In the genomic region with DNA sequence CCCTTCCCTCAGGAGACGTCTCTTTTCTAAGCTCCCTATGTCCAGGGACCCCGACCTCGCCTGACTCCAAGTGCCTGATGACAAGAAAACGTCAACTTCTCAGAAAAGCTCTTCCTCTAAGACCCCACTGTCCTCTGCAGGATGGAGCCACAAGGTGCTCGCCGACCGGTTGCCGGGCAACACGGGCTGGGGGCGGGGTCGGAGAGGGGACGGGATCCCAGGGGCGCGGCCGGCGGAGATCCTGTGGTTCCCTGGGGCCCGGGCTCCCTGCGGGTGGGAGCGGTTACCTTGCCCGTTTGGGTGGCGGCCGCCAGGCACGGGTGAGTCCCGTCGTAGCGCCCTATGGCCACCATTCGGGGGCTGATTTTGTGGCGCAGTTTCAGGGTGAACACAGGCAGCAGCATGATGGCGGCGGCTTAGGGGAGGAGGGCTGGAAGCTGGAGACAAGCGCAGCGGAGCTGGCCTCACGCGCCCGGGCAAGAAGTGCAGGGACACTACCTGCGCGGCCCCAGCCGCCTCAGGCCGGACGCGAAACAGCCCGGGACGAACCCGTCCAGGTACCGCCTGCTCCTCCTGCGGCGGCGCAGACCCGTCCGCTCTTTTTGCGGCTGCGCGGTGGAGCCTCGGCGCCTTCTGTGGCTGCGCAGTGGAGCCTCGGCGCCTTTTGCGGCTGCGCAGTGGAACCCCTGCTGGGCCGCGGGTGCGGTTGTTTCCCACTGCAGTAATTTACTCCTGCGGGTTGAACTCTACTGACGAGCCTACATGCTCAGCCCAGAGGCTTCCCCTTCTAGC, we compare ENCODE assay signal across 9 cellular contexts. TPM values are rescaled to one million over a fixed set of nuclear protein-coding genes. Genes with fewer than 3 reads are reported as not detected.
DNase-seq lines count a peak whose midpoint lies in the region; ATAC-seq, FAIRE-seq and TF ChIP-seq lines count a peak whose summit lies in the region.
"Had no signal": no experiment of that assay in that cellular context is flagged by ENCODE, and none has a peak within 500 bp of the region (broad histone marks: within the 10 kb centered on the region; RNA-seq: fewer than 3 reads in every experiment).

A gene with protein sequence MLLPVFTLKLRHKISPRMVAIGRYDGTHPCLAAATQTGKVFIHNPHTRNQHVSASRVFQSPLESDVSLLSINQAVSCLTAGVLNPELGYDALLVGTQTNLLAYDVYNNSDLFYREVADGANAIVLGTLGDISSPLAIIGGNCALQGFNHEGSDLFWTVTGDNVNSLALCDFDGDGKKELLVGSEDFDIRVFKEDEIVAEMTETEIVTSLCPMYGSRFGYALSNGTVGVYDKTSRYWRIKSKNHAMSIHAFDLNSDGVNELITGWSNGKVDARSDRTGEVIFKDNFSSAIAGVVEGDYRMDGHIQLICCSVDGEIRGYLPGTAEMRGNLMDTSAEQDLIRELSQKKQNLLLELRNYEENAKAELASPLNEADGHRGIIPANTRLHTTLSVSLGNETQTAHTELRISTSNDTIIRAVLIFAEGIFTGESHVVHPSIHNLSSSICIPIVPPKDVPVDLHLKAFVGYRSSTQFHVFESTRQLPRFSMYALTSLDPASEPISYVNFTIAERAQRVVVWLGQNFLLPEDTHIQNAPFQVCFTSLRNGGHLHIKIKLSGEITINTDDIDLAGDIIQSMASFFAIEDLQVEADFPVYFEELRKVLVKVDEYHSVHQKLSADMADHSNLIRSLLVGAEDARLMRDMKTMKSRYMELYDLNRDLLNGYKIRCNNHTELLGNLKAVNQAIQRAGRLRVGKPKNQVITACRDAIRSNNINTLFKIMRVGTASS (minus strand): TSS at position 566 of the 792 bp plus-strand sequence. CDS start 162 bp downstream, at position 404.

- TF ChIP-seq CTCF in kidney (IDR thresholded peaks at IDR 0.05; ENCODE audit: borderline replicate concordance, extremely low read depth, insufficient read depth), result no peak

- peaks cover 14 to 21% of the 10 kb centered on the region in 2 donors for H3K4me1 ChIP-seq in kidney (ENCODE audit: control insufficient read depth in 1 of 2, insufficient read depth in 1 of 2, low read depth in 1 of 2, low read length in 2 of 2)

- intact Hi-C loops in kidney (cut with DNase I), result no loop called here

- H3K9ac ChIP-seq in kidney (ENCODE audit: low read length in 2 of 2), result peak within 1 kb of the TSS; percentile 72 to 83

- peak within 1 kb of the TSS; percentile 91 for H3K27ac ChIP-seq in kidney (ENCODE audit: low read depth in 2 of 2, low read length in 2 of 2)

- ATAC-seq in GM19043 (IDR thresholded peaks at IDR 0.05; ENCODE audit: low read depth, unreplicated experiment) (peak; percentile 84), HG03354 (IDR thresholded peaks at IDR 0.05; ENCODE audit: poor library complexity, severe bottlenecking, unreplicated experiment) (peak; percentile 87)

- H3K4me3 ChIP-seq in kidney (ENCODE audit: low read length in 2 of 2), result peak within 1 kb of the TSS; percentile 86 to 92

- no peak for FAIRE-seq in kidney (lab: Jason Lieb, UNC)
- FAIRE-seq: TTC549 had no signal

- DNase-seq in AML-193 (lab: John Stamatoyannopoulos, UW) (peak; percentile 74 to 76), NCI-H460 (ENCODE audit: extremely low read depth, low read depth) (peak; percentile 88), cerebellum (ENCODE audit: low spot score) (peak; percentile 89), kidney (peak; percentile 96)
- DNase-seq in activated CD4-positive, alpha-beta T cell treated with anti-CD3 and anti-CD28 coated beads for 24 hours (ENCODE audit: low read depth in 2 of 2), result peak; percentile 85 to 87
- DNase-seq in stimulated activated CD4-positive, alpha-beta T cell treated with anti-CD3 and anti-CD28 coated beads, Interleukin-15, amount 100 ng/mL, for 1 hour (ENCODE audit: low read depth in 1 of 2, low spot score in 1 of 2), result peak; percentile 89

- no peaks in the 10 kb centered on the region for H3K9me3 ChIP-seq in kidney (ENCODE audit: control insufficient read depth in 1 of 2, low read length in 2 of 2)

- H3K36me3 ChIP-seq in kidney (ENCODE audit: control insufficient read depth in 1 of 2, insufficient read depth in 2 of 2, low read length in 2 of 2), result no peaks in the 10 kb centered on the region

RNA-seq across cellular contexts. Expression of the gene that starts here (rescaled TPM):
- total RNA-seq in NCI-H460 (2014; rRNA removed; shearing (Covaris generic)), result 67.3 and 75.3 TPM in 2 replicates
- 126 and 132 TPM in 2 replicates for polyA plus RNA-seq in NCI-H460 (2014; cell fraction: nucleus; rRNA removed)
- total RNA-seq in cerebellum (80.1 TPM), kidney (64.2 TPM)
- polyA plus RNA-seq in kidney (ENCODE audit: insufficient read depth, low read depth, low replicate concordance), result 46.5 TPM

Comparison
In these comparisons a context has a peak if more than half of its experiments do, and no peak if none do; other contexts are left out.
1. Peak in every context shown above with its lines: DNase-seq, ATAC-seq, H3K4me3 ChIP-seq and H3K27ac ChIP-seq.